8 cellular contexts compared by ENCODE assay signal in genomic region chr1:23485002-23485332, GRCh38. TPM values are rescaled to one million over a fixed set of nuclear protein-coding genes. Genes with fewer than 3 reads are reported as not detected.
DNase-seq lines count a peak whose midpoint lies in the region; ATAC-seq and TF ChIP-seq lines count a peak whose summit lies in the region.

No MANE protein-coding gene starts in this region.

- H3K27me3 Mint-ChIP-seq in type B pancreatic cell: peaks cover 3% of the 10 kb centered on the region

- peaks cover 39% of the 10 kb centered on the region for H3K4me1 Mint-ChIP-seq in type B pancreatic cell (ENCODE audit: unreplicated experiment)

- peak overlapping the region; percentile 91 for H3K4me3 Mint-ChIP-seq in type B pancreatic cell

- WGBS in mesodermal cell (ENCODE audit: insufficient coverage in 2 of 2), 2 experiments: 71 to 80% methylated on average over 3 to 4 of the region's 7 CpGs

- no peaks in the 10 kb centered on the region for H3K9me3 ChIP-seq in cardiac muscle cell (ENCODE audit: low read depth)
- no peaks in the 10 kb centered on the region for H3K9me3 ChIP-seq in ascending aorta
- H3K9me3 ChIP-seq in mesodermal cell (ENCODE audit: control insufficient read depth, low read length): no peaks in the 10 kb centered on the region

- H3K36me3 Mint-ChIP-seq in type B pancreatic cell: peaks cover 3% of the 10 kb centered on the region

- no peaks in the 10 kb centered on the region for H3K36me3 ChIP-seq in cardiac muscle cell
- H3K36me3 ChIP-seq in ascending aorta: no peaks in the 10 kb centered on the region
- H3K36me3 ChIP-seq in mesodermal cell (ENCODE audit: control insufficient read depth, insufficient read depth, low read length): no peaks in the 10 kb centered on the region

- no peak for DNase-seq in cardiac muscle cell (ENCODE audit: low read depth in 1 of 2, low spot score in 1 of 2)
- no peak for DNase-seq in left cardiac atrium
- no peak for DNase-seq in ascending aorta (ENCODE audit: low spot score in 2 of 2)
- DNase-seq in type B pancreatic cell (ENCODE audit: extremely low spot score, unreplicated experiment): no peak
- DNase-seq in H4 (ENCODE audit: low spot score): no peak
- DNase-seq in NAMALWA (ENCODE audit: low spot score): no peak

- peak overlapping the region; percentile 83 for H3K27ac Mint-ChIP-seq in type B pancreatic cell

- no peaks in the 10 kb centered on the region for H3K9me3 Mint-ChIP-seq in type B pancreatic cell

- H3K4me1 ChIP-seq in cardiac muscle cell (ENCODE audit: low read depth): peaks cover 25% of the 10 kb centered on the region
- H3K4me1 ChIP-seq in ascending aorta: peaks cover 5 to 13% of the 10 kb centered on the region in 2 donors
- H3K4me1 ChIP-seq in mesodermal cell (ENCODE audit: control insufficient read depth, insufficient read depth, low read length, poor library complexity, severe bottlenecking): peaks cover 11% of the 10 kb centered on the region

- no peak for ATAC-seq in left cardiac atrium
- no peak for ATAC-seq in HG03045 (IDR thresholded peaks at IDR 0.05; ENCODE audit: unreplicated experiment)

- H3K27me3 ChIP-seq in cardiac muscle cell: no peaks in the 10 kb centered on the region
- H3K27me3 ChIP-seq in ascending aorta: no peaks in the 10 kb centered on the region

- H3K4me3 ChIP-seq in cardiac muscle cell (peak overlapping the region; percentile 70), ascending aorta (peak overlapping the region; percentile 87 to 96), mesodermal cell (ENCODE audit: extremely low read depth, insufficient read depth, low read length, poor library complexity, severe bottlenecking) (peak overlapping the region; percentile 81)

- intact Hi-C loops in left cardiac atrium (cut with DNase I): no loop called here
- intact Hi-C loops in ascending aorta (cut with DNase I): loop anchor here (2.0 kb wide), 1 partner anchor 46 kb away; the partner anchor contains the start of gene E2F2

- H3K27ac ChIP-seq in cardiac muscle cell: peak overlapping the region; percentile 1
- peak overlapping the region; percentile 88 to 89 for H3K27ac ChIP-seq in ascending aorta
- peak overlapping the region; percentile 75 for H3K27ac ChIP-seq in mesodermal cell (ENCODE audit: low read depth, low read length, severe bottlenecking)

- no peak for TF ChIP-seq CTCF in cardiac muscle cell (IDR thresholded peaks at IDR 0.05; ENCODE audit: low read depth, low read length)
- no peak for TF ChIP-seq CTCF in ascending aorta (IDR thresholded peaks at IDR 0.05)
- TF ChIP-seq CTCF in type B pancreatic cell (conservative IDR thresholded peaks at IDR 0.05): no peak

RNA-seq across cellular contexts. Expression of gene ASAP3, which starts 1.0 kb away (rescaled TPM):
- total RNA-seq in cardiac muscle cell: 71.1 and 157 TPM in 2 replicates
- 62.0 and 72.3 TPM in 2 replicates for polyA plus RNA-seq in cardiac muscle cell
- total RNA-seq in left cardiac atrium: 10 to 100 TPM; 36.4 to 39.9 TPM
- 125 TPM for total RNA-seq in ascending aorta
- 40.0 TPM for polyA plus RNA-seq in mesodermal cell (2013, experiment 1 of 2)
- polyA plus RNA-seq in mesodermal cell (2013, experiment 2 of 2): 35.6 TPM
- total RNA-seq in type B pancreatic cell (ENCODE audit: low replicate concordance): 41.9 and 65.7 TPM in 2 replicates
- total RNA-seq in H4 (2014; rRNA removed; shearing (Covaris generic)): 18.4 and 36.3 TPM in 2 replicates

RNA-seq across cellular contexts. Expression of gene E2F2, which starts 46.1 kb away (rescaled TPM):
- total RNA-seq in cardiac muscle cell (2.1 and 2.5 TPM in 2 replicates), left cardiac atrium (1 to 10 TPM in 1 of 2 donors, under 1 TPM in 1; 0.18 to 1.3 TPM), ascending aorta (not detected), type B pancreatic cell (ENCODE audit: low replicate concordance) (8.4 and 9.4 TPM in 2 replicates)
- polyA plus RNA-seq in cardiac muscle cell: 2.2 and 2.7 TPM in 2 replicates
- 1.1 TPM for polyA plus RNA-seq in mesodermal cell (2013, experiment 1 of 2)
- 0.96 TPM for polyA plus RNA-seq in mesodermal cell (2013, experiment 2 of 2)
- total RNA-seq in H4 (2014; rRNA removed; shearing (Covaris generic)): 4.4 and 5.2 TPM in 2 replicates

Comparison
In these comparisons a context has a peak if more than half of its experiments do, and no peak if none do; other contexts are left out.
1. H3K27ac ChIP-seq: peak in every context shown above with its lines; median percentile 88 in ascending aorta; 75 in mesodermal cell; 1 in cardiac muscle cell.